ENCODE assay signal across 12 cellular contexts in genomic region chr10:91712315-91712714, GRCh38.
A peak's percentile ranks its signal among the peaks of the same experiment; 100 is the strongest.
DNase-seq lines count a peak whose midpoint lies in the region; ATAC-seq and TF ChIP-seq lines count a peak whose summit lies in the region.
"Had no signal": no experiment of that assay in that cellular context is flagged by ENCODE, and none has a peak within 500 bp of the region (broad histone marks: within the 10 kb centered on the region; RNA-seq: fewer than 3 reads in every experiment).

No MANE protein-coding gene starts in this region.

- H3K4me2 ChIP-seq in MM.1S (ENCODE audit: low read depth, low read length), result peak overlapping the region; percentile 88

- no peak overlapping the region for H3K27ac Mint-ChIP-seq in mesothelial cell of epicardium
- no peak overlapping the region for H3K27ac Mint-ChIP-seq in activated T-helper 17 cell treated with anti-CD3 and anti-CD28 coated beads, Interleukin-2, amount 50 U/mL, for 72 hours

- H3K4me3 Mint-ChIP-seq in mesothelial cell of epicardium, result no peak overlapping the region
- H3K4me3 Mint-ChIP-seq in activated T-helper 17 cell treated with anti-CD3 and anti-CD28 coated beads, Interleukin-2, amount 50 U/mL, for 72 hours, result no peak overlapping the region

- H3K4me1 Mint-ChIP-seq in mesothelial cell of epicardium, result no peaks in the 10 kb centered on the region
- H3K4me1 Mint-ChIP-seq in activated T-helper 17 cell treated with anti-CD3 and anti-CD28 coated beads, Interleukin-2, amount 50 U/mL, for 72 hours, result no peaks in the 10 kb centered on the region

- H3K4me1 ChIP-seq in MM.1S (ENCODE audit: low read length), result peaks cover 12% of the 10 kb centered on the region
- H3K4me1 ChIP-seq: vagina had no signal

- peak overlapping the region; percentile 86 for H2AFZ ChIP-seq in MM.1S (ENCODE audit: low read length)

- no peaks in the 10 kb centered on the region for H3K36me3 ChIP-seq in MM.1S (replicated peaks; ENCODE audit: insufficient read depth, low read length)
- H3K36me3 ChIP-seq: pancreas, vagina had no signal

- no peaks in the 10 kb centered on the region for H3F3A ChIP-seq in MM.1S (ENCODE audit: insufficient read depth, low read length)

- peak overlapping the region; percentile 63 for H3K4me3 ChIP-seq in MM.1S (ENCODE audit: low read length)
- H3K4me3 ChIP-seq: pancreas, vagina had no signal

- peaks cover 4% of the 10 kb centered on the region for H3K9me3 Mint-ChIP-seq in mesothelial cell of epicardium
- no peaks in the 10 kb centered on the region for H3K9me3 Mint-ChIP-seq in activated T-helper 17 cell treated with anti-CD3 and anti-CD28 coated beads, Interleukin-2, amount 50 U/mL, for 72 hours

- no peaks in the 10 kb centered on the region for H4K20me1 ChIP-seq in MM.1S (ENCODE audit: insufficient read depth, low read length)

- no peaks in the 10 kb centered on the region for H3K79me2 ChIP-seq in MM.1S (ENCODE audit: low read length)

- no peaks in the 10 kb centered on the region for H3K9me2 ChIP-seq in MM.1S (replicated peaks; ENCODE audit: insufficient read depth, low read length)

- H3K9me3 ChIP-seq in MM.1S (replicated peaks; ENCODE audit: insufficient read depth, low read length), result no peaks in the 10 kb centered on the region
- H3K9me3 ChIP-seq: pancreas, vagina had no signal

- no peaks in the 10 kb centered on the region for H3K36me3 Mint-ChIP-seq in mesothelial cell of epicardium
- H3K36me3 Mint-ChIP-seq in activated T-helper 17 cell treated with anti-CD3 and anti-CD28 coated beads, Interleukin-2, amount 50 U/mL, for 72 hours (ENCODE audit: low read depth), result no peaks in the 10 kb centered on the region

- peak; percentile 50 for DNase-seq in MM.1S
- DNase-seq in retina, result peak; percentile 65
- no peak for DNase-seq in NCI-H2107 (lab: John Stamatoyannopoulos, UW)
- no peak for DNase-seq in mesothelial cell of epicardium (ENCODE audit: low spot score in 2 of 2, unreplicated experiment in 2 of 2)
- no peak for DNase-seq in DMS153 (lab: John Stamatoyannopoulos, UW)
- DNase-seq: activated CD4-positive, alpha-beta T cell treated with anti-CD3 and anti-CD28 coated beads for 4 hours; DMS53; pancreas had no signal

- peak overlapping the region; percentile 26; the same call in 1 of the 2 replicates for H3K27ac ChIP-seq in MM.1S (ENCODE audit: low read length)
- H3K27ac ChIP-seq: pancreas, vagina had no signal

- H3K27me3 Mint-ChIP-seq in mesothelial cell of epicardium (ENCODE audit: low read depth), result peaks cover under 1% of the 10 kb centered on the region
- peaks cover 19% of the 10 kb centered on the region for H3K27me3 Mint-ChIP-seq in activated T-helper 17 cell treated with anti-CD3 and anti-CD28 coated beads, Interleukin-2, amount 50 U/mL, for 72 hours

- peak; percentile 69 for ATAC-seq in GM19025 (IDR thresholded peaks at IDR 0.05; ENCODE audit: low read depth, unreplicated experiment)
- peak; percentile 82 for ATAC-seq in HG02642 (IDR thresholded peaks at IDR 0.05; ENCODE audit: poor library complexity, unreplicated experiment)
- ATAC-seq in activated T-helper 17 cell treated with anti-CD3 and anti-CD28 coated beads, Interleukin-2, amount 50 U/mL, for 72 hours (replicated peaks), result no peak
- ATAC-seq: pancreas had no signal

- peak overlapping the region; percentile 43; the same call in 1 of the 2 replicates for H3K9ac ChIP-seq in MM.1S (ENCODE audit: low read length)

- no peaks in the 10 kb centered on the region for H3K27me3 ChIP-seq in MM.1S (replicated peaks; ENCODE audit: insufficient read depth, low read length)
- H3K27me3 ChIP-seq: pancreas, vagina had no signal

- TF ChIP-seq CTCF in MM.1S (IDR thresholded peaks at IDR 0.05; ENCODE audit: low read length) (no peak), mesothelial cell of epicardium (IDR thresholded peaks at IDR 0.05; ENCODE audit: unreplicated experiment) (no peak)

Comparison
In these comparisons a context has a peak if more than half of its experiments do, and no peak if none do; other contexts are left out.
1. DNase-seq: peak in MM.1S (single experiment) and retina (single experiment); none in NCI-H2107 (single experiment), mesothelial cell of epicardium (0 of 2) and DMS153 (single experiment).